In the genomic region with DNA sequence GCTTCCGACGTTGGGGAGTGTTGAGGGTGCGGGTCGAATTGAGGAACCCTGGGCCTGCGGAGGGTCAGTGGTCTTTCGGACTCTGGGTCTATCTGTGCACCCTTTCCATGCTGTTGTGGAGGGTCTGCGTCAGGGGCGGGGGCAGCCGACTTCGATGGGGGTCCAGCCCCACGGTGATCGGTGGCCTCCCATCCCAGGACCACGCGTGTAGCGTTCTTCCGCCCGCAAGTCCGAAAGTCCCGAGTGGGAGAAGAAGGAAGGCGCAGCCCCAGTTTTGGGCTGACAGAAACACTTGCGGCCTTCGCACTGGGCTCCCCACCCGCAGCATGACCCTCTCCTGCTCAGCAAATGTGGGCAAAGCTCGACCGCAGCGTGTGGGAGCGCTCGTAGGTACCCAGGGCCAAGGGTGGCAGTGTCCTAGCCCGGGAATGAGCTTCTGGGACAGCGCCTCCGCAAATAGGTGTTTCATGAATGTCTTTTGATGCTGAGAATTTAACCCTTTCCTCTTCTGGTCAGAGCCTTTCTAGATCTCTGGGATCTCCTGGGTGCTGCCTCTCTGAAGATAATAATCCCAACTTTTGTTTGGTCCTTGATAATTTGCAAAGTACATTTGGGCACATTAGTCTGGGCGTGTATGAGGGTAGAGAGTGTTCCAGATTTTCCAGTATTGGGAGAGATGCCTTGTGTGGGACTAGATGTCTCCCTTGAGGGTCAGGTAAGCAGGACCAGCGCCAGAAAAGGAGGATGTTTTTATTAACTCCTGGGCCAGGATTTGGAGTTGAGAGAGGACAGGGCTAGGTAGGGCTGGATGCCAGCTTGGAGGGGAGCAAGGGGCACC, we compare ENCODE assay signal across 11 cellular contexts. TPM values are rescaled to one million over a fixed set of nuclear protein-coding genes. Genes with fewer than 3 reads are reported as not detected.
DNase-seq lines count a peak whose midpoint lies in the region; ATAC-seq and TF ChIP-seq lines count a peak whose summit lies in the region.
"Had no signal": no experiment of that assay in that cellular context is flagged by ENCODE, and none has a peak within 500 bp of the region (broad histone marks: within the 10 kb centered on the region; RNA-seq: fewer than 3 reads in every experiment).

No MANE protein-coding gene starts in this region.

- H3K27ac Mint-ChIP-seq in activated T-cell treated with anti-CD3 and anti-CD28 coated beads, Interleukin-2, amount 50 U/mL, for 72 hours = no peak overlapping the region
- H3K27ac Mint-ChIP-seq in activated CD8-positive, alpha-beta T cell treated with anti-CD3 and anti-CD28 coated beads for 36 hours = no peak overlapping the region
- H3K27ac Mint-ChIP-seq in stimulated activated memory B cell treated with anti-CD40 and anti-IgM and Interleukin-4, amounts not matched to agents 10 μg/mL and 1 μg/mL and 100 μg/mL, for 72 hours = no peak overlapping the region

- H3K4me1 Mint-ChIP-seq in activated T-cell treated with anti-CD3 and anti-CD28 coated beads, Interleukin-2, amount 50 U/mL, for 72 hours (ENCODE audit: low read depth) = peaks cover 40% of the 10 kb centered on the region
- peaks cover 46% of the 10 kb centered on the region for H3K4me1 Mint-ChIP-seq in activated CD8-positive, alpha-beta T cell treated with anti-CD3 and anti-CD28 coated beads for 36 hours (ENCODE audit: low read depth)
- peaks cover 48% of the 10 kb centered on the region for H3K4me1 Mint-ChIP-seq in stimulated activated memory B cell treated with anti-CD40 and anti-IgM and Interleukin-4, amounts not matched to agents 10 μg/mL and 1 μg/mL and 100 μg/mL, for 72 hours

- CTCF ChIA-PET in activated CD8-positive, alpha-beta T cell treated with anti-CD3 and anti-CD28 coated beads for 36 hours (lab: Charles Lee) = interaction anchor here (0.8 to 10.1 kb wide), 4 partner anchors 14 to 38 kb away, joined by 3 to 133 read pairs (median 56); a partner anchor contains a TSS

- peaks cover 54% of the 10 kb centered on the region for H3K27me3 Mint-ChIP-seq in activated T-cell treated with anti-CD3 and anti-CD28 coated beads, Interleukin-2, amount 50 U/mL, for 72 hours (ENCODE audit: low read depth)
- peaks cover 60% of the 10 kb centered on the region for H3K27me3 Mint-ChIP-seq in activated CD8-positive, alpha-beta T cell treated with anti-CD3 and anti-CD28 coated beads for 36 hours
- peaks cover 67% of the 10 kb centered on the region for H3K27me3 Mint-ChIP-seq in stimulated activated memory B cell treated with anti-CD40 and anti-IgM and Interleukin-4, amounts not matched to agents 10 μg/mL and 1 μg/mL and 100 μg/mL, for 72 hours

- H3K9me3 Mint-ChIP-seq in activated T-cell treated with anti-CD3 and anti-CD28 coated beads, Interleukin-2, amount 50 U/mL, for 72 hours = no peaks in the 10 kb centered on the region
- H3K9me3 Mint-ChIP-seq in activated CD8-positive, alpha-beta T cell treated with anti-CD3 and anti-CD28 coated beads for 36 hours = no peaks in the 10 kb centered on the region
- no peaks in the 10 kb centered on the region for H3K9me3 Mint-ChIP-seq in stimulated activated memory B cell treated with anti-CD40 and anti-IgM and Interleukin-4, amounts not matched to agents 10 μg/mL and 1 μg/mL and 100 μg/mL, for 72 hours

- ATAC-seq in activated T-cell treated with anti-CD3 and anti-CD28 coated beads, Interleukin-2, amount 50 U/mL, for 72 hours (replicated peaks in 1 of 2) = no peak
- ATAC-seq in activated CD8-positive, alpha-beta T cell treated with anti-CD3 and anti-CD28 coated beads for 36 hours = no peak
- no peak for ATAC-seq in stimulated activated memory B cell treated with anti-CD40 and anti-IgM and Interleukin-4, amounts not matched to agents 10 μg/mL and 1 μg/mL and 100 μg/mL, for 72 hours
- no peak for ATAC-seq in HG02759 (IDR thresholded peaks at IDR 0.05; ENCODE audit: unreplicated experiment)

- H3K36me3 ChIP-seq in iPS DF 6.9 (ENCODE audit: control insufficient read depth, insufficient read depth, low read length) = no peaks in the 10 kb centered on the region

- POLR2A ChIA-PET in activated CD8-positive, alpha-beta T cell treated with anti-CD3 and anti-CD28 coated beads for 36 hours (lab: Charles Lee) = interaction anchor here (1.1 to 6.6 kb wide), 2 partner anchors 15 to 26 kb away, joined by 4 to 43 read pairs; no protein-coding TSS in a partner anchor

- H3K36me3 Mint-ChIP-seq in activated T-cell treated with anti-CD3 and anti-CD28 coated beads, Interleukin-2, amount 50 U/mL, for 72 hours (ENCODE audit: insufficient read depth in 2 of 2) = peaks cover 0 to 2% of the 10 kb centered on the region in 2 donors
- H3K36me3 Mint-ChIP-seq in activated CD8-positive, alpha-beta T cell treated with anti-CD3 and anti-CD28 coated beads for 36 hours (ENCODE audit: low read depth) = no peaks in the 10 kb centered on the region
- H3K36me3 Mint-ChIP-seq in stimulated activated memory B cell treated with anti-CD40 and anti-IgM and Interleukin-4, amounts not matched to agents 10 μg/mL and 1 μg/mL and 100 μg/mL, for 72 hours = no peaks in the 10 kb centered on the region

- no peaks in the 10 kb centered on the region for H3K9me3 ChIP-seq in iPS DF 6.9 (ENCODE audit: control insufficient read depth, insufficient read depth, low read length)

- H3K4me3 Mint-ChIP-seq in activated T-cell treated with anti-CD3 and anti-CD28 coated beads, Interleukin-2, amount 50 U/mL, for 72 hours = peak overlapping the region; percentile 83 to 86
- peak overlapping the region; percentile 42 for H3K4me3 Mint-ChIP-seq in activated CD8-positive, alpha-beta T cell treated with anti-CD3 and anti-CD28 coated beads for 36 hours
- peak overlapping the region; percentile 42 for H3K4me3 Mint-ChIP-seq in stimulated activated memory B cell treated with anti-CD40 and anti-IgM and Interleukin-4, amounts not matched to agents 10 μg/mL and 1 μg/mL and 100 μg/mL, for 72 hours

- no peak for TF ChIP-seq CTCF in activated CD8-positive, alpha-beta T cell treated with anti-CD3 and anti-CD28 coated beads for 36 hours (IDR thresholded peaks at IDR 0.05)

- DNase-seq in activated T-cell treated with anti-CD3 and anti-CD28 coated beads, Interleukin-2, amount 50 U/mL, for 72 hours = no peak
- no peak for DNase-seq in activated T-cell treated with anti-CD3 and anti-CD28 coated beads for 4 hours
- no peak for DNase-seq in activated CD8-positive, alpha-beta T cell treated with anti-CD3 and anti-CD28 coated beads for 36 hours
- no peak for DNase-seq in iPS DF 6.9 (ENCODE audit: low read depth, low spot score)
- no peak for DNase-seq in NCI-H2029 (lab: John Stamatoyannopoulos, UW)
- no peak for DNase-seq in NCI-H345 treated with DMSO at 0.1 percent for 48 hours (lab: John Stamatoyannopoulos, UW; ENCODE audit: unreplicated experiment)
- DNase-seq: aorta, NCI-H2107, RPMI8226 had no signal

- WGBS in iPS DF 6.9 (ENCODE audit: insufficient coverage, insufficient read length) = no CpG with 5 or more reads among the region's 33 CpGs

- peak overlapping the region; percentile 59; the same call in 1 of the 2 replicates for H3K4me3 ChIP-seq in iPS DF 6.9 (ENCODE audit: low read length)

- peaks cover 77% of the 10 kb centered on the region for H3K27me3 ChIP-seq in iPS DF 6.9 (ENCODE audit: control insufficient read depth, insufficient read depth, low read length)

- H3K27ac ChIP-seq in iPS DF 6.9 (ENCODE audit: low read length) = no peak overlapping the region

- intact Hi-C loops in activated CD8-positive, alpha-beta T cell treated with anti-CD3 and anti-CD28 coated beads for 36 hours (cut with micrococcal nuclease) = no loop called here

- H3K4me1 ChIP-seq in iPS DF 6.9 (ENCODE audit: control insufficient read depth, insufficient read depth, low read length) = peaks cover 8% of the 10 kb centered on the region

RNA-seq across cellular contexts. Expression of a gene that starts 2.3 kb away (rescaled TPM):
- total RNA-seq in activated T-cell treated with anti-CD3 and anti-CD28 coated beads, Interleukin-2, amount 50 U/mL, for 72 hours = under 1 TPM; 0.12 to 0.19 TPM
- not detected for total RNA-seq in activated CD8-positive, alpha-beta T cell treated with anti-CD3 and anti-CD28 coated beads for 36 hours

RNA-seq across cellular contexts. Expression of a gene that starts 26.4 kb away (rescaled TPM):
- total RNA-seq in activated T-cell treated with anti-CD3 and anti-CD28 coated beads, Interleukin-2, amount 50 U/mL, for 72 hours = 10 to 100 TPM; 77.8 to 83.0 TPM
- 10 to 100 TPM; 21.9 to 22.6 TPM for total RNA-seq in activated CD8-positive, alpha-beta T cell treated with anti-CD3 and anti-CD28 coated beads for 36 hours

RNA-seq across cellular contexts. Expression of a gene that starts 32.6 kb away (rescaled TPM):
- total RNA-seq in activated T-cell treated with anti-CD3 and anti-CD28 coated beads, Interleukin-2, amount 50 U/mL, for 72 hours = 10 to 100 TPM; 10.7 to 12.1 TPM
- total RNA-seq in activated CD8-positive, alpha-beta T cell treated with anti-CD3 and anti-CD28 coated beads for 36 hours = 1 to 10 TPM; 6.1 TPM

RNA-seq across cellular contexts. Expression of a gene that starts 52.8 kb away (rescaled TPM):
- total RNA-seq in activated T-cell treated with anti-CD3 and anti-CD28 coated beads, Interleukin-2, amount 50 U/mL, for 72 hours = under 1 TPM; 0.14 to 0.23 TPM
- under 1 TPM; 0.40 to 0.41 TPM for total RNA-seq in activated CD8-positive, alpha-beta T cell treated with anti-CD3 and anti-CD28 coated beads for 36 hours
